1 cellular context compared by ENCODE assay signal in genomic region chr1:234478152-234478480, GRCh38.
TF ChIP-seq lines count a peak whose summit lies in the region.

No MANE protein-coding gene starts in this region.

TF ChIP-seq in K562, 482 proteins besides CTCF, POLR2A, EP300 and RAD21 (continued from another document):
- TF ChIP-seq CCNT2 (IDR thresholded peaks at IDR 0.05; ENCODE audit: borderline replicate concordance, extremely low read depth, insufficient read length, low read depth, low read length) (peak; percentile 58), KDM1A (IDR thresholded peaks at IDR 0.05) (no peak), THRB (CRISPR knock-in tag; conservative IDR thresholded peaks at IDR 0.05) (no peak), BCL6 (CRISPR knock-in tag; IDR thresholded peaks at IDR 0.05) (no peak), RB1 (IDR thresholded peaks at IDR 0.05; ENCODE audit: low read depth) (peak; percentile 80), PHB2 (IDR thresholded peaks at IDR 0.05; ENCODE audit: low read depth) (no peak), GABPA (tag; conservative IDR thresholded peaks at IDR 0.05; ENCODE audit: low read depth) (no peak), ZNF644 (tag; IDR thresholded peaks at IDR 0.05; ENCODE audit: low read depth) (no peak), ZNF830 (CRISPR knock-in tag; IDR thresholded peaks at IDR 0.05) (no peak), ZNF518B (CRISPR knock-in tag; IDR thresholded peaks at IDR 0.05) (no peak), TAF9B (IDR thresholded peaks at IDR 0.05; ENCODE audit: partially characterized antibody) (no peak), COPS2 (conservative IDR thresholded peaks at IDR 0.05) (no peak), CBX8 (IDR thresholded peaks at IDR 0.05; ENCODE audit: borderline replicate concordance, extremely low read depth, low read depth, low read length, poor library complexity, severe bottlenecking) (no peak), XRCC4 (IDR thresholded peaks at IDR 0.05; ENCODE audit: extremely low read depth, insufficient read depth, insufficient read length) (no peak), RREB1 (CRISPR knock-in tag; IDR thresholded peaks at IDR 0.05) (no peak), RFX1 (IDR thresholded peaks at IDR 0.05) (no peak), SPI1 (IDR thresholded peaks at IDR 0.05; ENCODE audit: borderline replicate concordance, low read depth, low read length) (no peak), ZNF717 (CRISPR knock-in tag; IDR thresholded peaks at IDR 0.05) (no peak), ETV5 (CRISPR knock-in tag; IDR thresholded peaks at IDR 0.05; ENCODE audit: low read depth) (0 out of 2 replicates have a peak, but pooled peaks have one; percentile 24), TRIM28 (IDR thresholded peaks at IDR 0.05) (no peak), ZNF699 (CRISPR knock-in tag; IDR thresholded peaks at IDR 0.05; ENCODE audit: insufficient replicate concordance) (no peak), SIN3A (IDR thresholded peaks at IDR 0.05; ENCODE audit: borderline replicate concordance in 2 of 2, control insufficient read depth in 1 of 2, low read depth in 2 of 2, low read length in 2 of 2) (peak in 1 of 2 experiments; percentile 40; a peak in 1 of 4 replicates), TAF1 (IDR thresholded peaks at IDR 0.05; ENCODE audit: control insufficient read depth, extremely low read depth, insufficient read depth, low read length, severe bottlenecking) (peak; percentile 32), CEBPB (tag; IDR thresholded peaks at IDR 0.05) (no peak)
- TF ChIP-seq, protein P1, sequence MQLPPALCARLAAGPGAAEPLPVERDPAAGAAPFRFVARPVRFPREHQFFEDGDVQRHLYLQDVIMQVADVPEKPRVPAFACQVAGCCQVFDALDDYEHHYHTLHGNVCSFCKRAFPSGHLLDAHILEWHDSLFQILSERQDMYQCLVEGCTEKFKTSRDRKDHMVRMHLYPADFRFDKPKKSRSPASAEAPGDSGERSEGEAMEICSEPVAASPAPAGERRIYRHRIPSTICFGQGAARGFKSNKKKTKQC (CRISPR knock-in tag; IDR thresholded peaks at IDR 0.05): no peak
- TF ChIP-seq, protein P2, sequence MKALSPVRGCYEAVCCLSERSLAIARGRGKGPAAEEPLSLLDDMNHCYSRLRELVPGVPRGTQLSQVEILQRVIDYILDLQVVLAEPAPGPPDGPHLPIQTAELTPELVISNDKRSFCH (CRISPR knock-in tag; IDR thresholded peaks at IDR 0.05): no peak
- TF ChIP-seq, protein P2 (tag; IDR thresholded peaks at IDR 0.05): no peak
- TF ChIP-seq, protein P3, sequence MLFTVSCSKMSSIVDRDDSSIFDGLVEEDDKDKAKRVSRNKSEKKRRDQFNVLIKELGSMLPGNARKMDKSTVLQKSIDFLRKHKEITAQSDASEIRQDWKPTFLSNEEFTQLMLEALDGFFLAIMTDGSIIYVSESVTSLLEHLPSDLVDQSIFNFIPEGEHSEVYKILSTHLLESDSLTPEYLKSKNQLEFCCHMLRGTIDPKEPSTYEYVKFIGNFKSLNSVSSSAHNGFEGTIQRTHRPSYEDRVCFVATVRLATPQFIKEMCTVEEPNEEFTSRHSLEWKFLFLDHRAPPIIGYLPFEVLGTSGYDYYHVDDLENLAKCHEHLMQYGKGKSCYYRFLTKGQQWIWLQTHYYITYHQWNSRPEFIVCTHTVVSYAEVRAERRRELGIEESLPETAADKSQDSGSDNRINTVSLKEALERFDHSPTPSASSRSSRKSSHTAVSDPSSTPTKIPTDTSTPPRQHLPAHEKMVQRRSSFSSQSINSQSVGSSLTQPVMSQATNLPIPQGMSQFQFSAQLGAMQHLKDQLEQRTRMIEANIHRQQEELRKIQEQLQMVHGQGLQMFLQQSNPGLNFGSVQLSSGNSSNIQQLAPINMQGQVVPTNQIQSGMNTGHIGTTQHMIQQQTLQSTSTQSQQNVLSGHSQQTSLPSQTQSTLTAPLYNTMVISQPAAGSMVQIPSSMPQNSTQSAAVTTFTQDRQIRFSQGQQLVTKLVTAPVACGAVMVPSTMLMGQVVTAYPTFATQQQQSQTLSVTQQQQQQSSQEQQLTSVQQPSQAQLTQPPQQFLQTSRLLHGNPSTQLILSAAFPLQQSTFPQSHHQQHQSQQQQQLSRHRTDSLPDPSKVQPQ (CRISPR knock-in tag; IDR thresholded peaks at IDR 0.05; ENCODE audit: borderline replicate concordance): no peak
